ENCODE assay signal across 1 cellular context in the genomic region with DNA sequence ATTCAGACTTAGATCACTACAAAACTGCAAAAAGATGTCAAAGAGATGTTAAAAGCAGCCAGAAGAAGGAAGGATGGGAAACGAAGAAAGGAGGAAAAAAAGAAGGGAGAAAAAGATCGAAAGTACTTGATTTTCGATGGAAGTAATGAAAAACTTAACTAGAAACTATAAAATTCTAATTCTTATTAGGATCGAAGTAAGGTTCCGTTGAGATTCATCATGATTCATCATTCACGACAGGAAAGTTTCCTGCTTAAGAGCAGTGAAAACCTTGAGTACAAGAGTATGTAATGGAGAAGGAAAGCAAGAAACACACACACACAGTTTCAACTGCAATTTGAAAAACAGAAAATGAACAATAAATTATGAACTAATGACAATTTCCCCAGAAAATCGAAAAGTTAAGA.
TF ChIP-seq lines count a peak whose summit lies in the region.

No MANE protein-coding gene starts in this region.

TF ChIP-seq in liver, 16 proteins besides CTCF, POLR2A, EP300 and RAD21 (continued from another document):
- TF ChIP-seq ZBTB33 (IDR thresholded peaks at IDR 0.05) (no peak), TAF1 (conservative IDR thresholded peaks at IDR 0.05) (no peak), REST (IDR thresholded peaks at IDR 0.05) (no peak)
